ENCODE assay signal across 8 cellular contexts in the genomic region with DNA sequence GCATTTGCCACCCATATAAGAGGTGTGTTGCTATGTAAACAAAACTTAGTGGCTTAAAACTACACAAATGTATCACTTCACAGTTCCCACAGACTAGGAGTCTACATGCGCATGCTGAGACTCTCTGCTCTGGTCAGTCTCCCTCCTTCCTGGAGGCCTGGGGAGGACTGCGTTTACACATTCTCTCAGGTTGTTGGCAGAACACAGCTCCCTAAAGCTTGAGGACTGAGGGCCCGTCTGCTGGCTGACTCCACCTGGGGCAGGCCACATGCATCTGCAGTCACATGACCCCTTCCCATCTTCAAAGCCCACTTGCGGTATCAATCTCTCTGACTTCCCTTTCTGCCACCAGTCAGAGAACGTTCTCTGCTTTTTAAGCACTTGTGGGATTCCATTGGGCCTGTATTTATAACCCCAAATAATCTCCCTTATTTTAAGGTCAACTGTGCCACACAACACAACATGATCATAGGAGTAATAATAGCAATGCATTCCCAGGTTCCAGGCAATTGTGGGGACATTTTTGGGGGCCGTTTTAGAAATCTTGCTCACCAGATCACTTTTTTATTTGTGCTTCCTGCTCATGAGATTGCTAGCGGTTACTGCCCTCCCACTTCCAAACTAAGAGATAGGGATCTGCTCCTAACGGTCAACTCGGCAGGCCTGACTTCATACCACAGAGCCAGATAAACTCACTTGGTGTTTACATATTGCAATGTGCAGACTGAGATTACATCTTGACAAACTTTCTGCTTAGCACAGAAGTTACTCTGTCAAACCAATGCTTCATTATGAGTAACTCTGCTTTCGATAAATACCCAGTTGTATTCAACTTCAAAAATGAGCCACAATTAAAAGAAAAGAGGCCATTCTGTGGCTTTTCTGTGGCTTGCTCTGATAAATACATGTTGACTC.
DNase-seq lines count a peak whose midpoint lies in the region; ATAC-seq and TF ChIP-seq lines count a peak whose summit lies in the region.

No MANE protein-coding gene starts in this region.

- intact Hi-C loops in psoas muscle (cut with DNase I): no loop called here

- WGBS in psoas muscle, 3 donors: 83 to 86% (median 83%) methylated on average over 10 of the region's 10 CpGs

- DNase-seq in DMS79 (lab: John Stamatoyannopoulos, UW) (peak; percentile 26), DMS79 treated with DMSO at 0.1 percent for 48 hours (lab: John Stamatoyannopoulos, UW) (no peak), pulmonary artery endothelial cell (ENCODE audit: low read depth, low spot score) (peak; percentile 66), psoas muscle (no peak), AG20443 (ENCODE audit: low spot score) (no peak)
- peak; percentile 17 to 39 for DNase-seq in activated CD4-positive, alpha-beta T cell treated with anti-CD3 and anti-CD28 coated beads, Interleukin-2, amount 50 U/mL, for 4 hours

- H3K9me3 ChIP-seq in psoas muscle: no peaks in the 10 kb centered on the region

- no peak overlapping the region for H3K4me3 ChIP-seq in psoas muscle

- H3K4me1 ChIP-seq in psoas muscle: no peaks in the 10 kb centered on the region

- no peaks in the 10 kb centered on the region for H3K36me3 ChIP-seq in psoas muscle (ENCODE audit: insufficient read depth in 1 of 2, low read depth in 1 of 2)

- no peaks in the 10 kb centered on the region for H3K27me3 ChIP-seq in psoas muscle (ENCODE audit: insufficient read depth in 3 of 3, low read length in 2 of 3)

- ATAC-seq in esophagus mucosa (peak; percentile 10), psoas muscle (no peak), GM18858 (IDR thresholded peaks at IDR 0.05; ENCODE audit: unreplicated experiment) (no peak)

- H3K27ac ChIP-seq in psoas muscle: no peak overlapping the region

- TF ChIP-seq CTCF in psoas muscle (IDR thresholded peaks at IDR 0.05): no peak

Comparison
In these comparisons a context has a peak if more than half of its experiments do, and no peak if none do; other contexts are left out.
1. DNase-seq: peak in DMS79 (single experiment), activated CD4-positive, alpha-beta T cell treated with anti-CD3 and anti-CD28 coated beads, Interleukin-2, amount 50 U/mL, for 4 hours (2 of 2) and pulmonary artery endothelial cell (single experiment); none in DMS79 treated with DMSO at 0.1 percent for 48 hours (single experiment), psoas muscle (0 of 2) and AG20443 (single experiment).